Comparison of ENCODE assay signal across 8 cellular contexts in genomic region chr15:76057332-76058000, GRCh38. TPM values are rescaled to one million over a fixed set of nuclear protein-coding genes. Genes with fewer than 3 reads are reported as not detected.
DNase-seq lines count a peak whose midpoint lies in the region; ATAC-seq and TF ChIP-seq lines count a peak whose summit lies in the region.

No MANE protein-coding gene starts in this region.

- no peak overlapping the region for H3K4me2 ChIP-seq in neural progenitor cell

- H3K9me3 ChIP-seq in neural progenitor cell (ENCODE audit: low read depth): no peaks in the 10 kb centered on the region

- peaks cover 21% of the 10 kb centered on the region for H3F3A ChIP-seq in neural progenitor cell (ENCODE audit: low read depth)

- H3K9me3 Mint-ChIP-seq in WTC11 (no peaks in the 10 kb centered on the region), neural progenitor cell (no peaks in the 10 kb centered on the region)

- TF ChIP-seq CTCF in LNCAP (IDR thresholded peaks at IDR 0.05) (peak; percentile 73), WTC11 (IDR thresholded peaks at IDR 0.05) (peak; percentile 59), neural progenitor cell (IDR thresholded peaks at IDR 0.05) (peak; percentile 92)

- ATAC-seq in GM21447 (IDR thresholded peaks at IDR 0.05; ENCODE audit: unreplicated experiment) (peak; percentile 37), WTC11 (no peak)

- H3K36me3 ChIP-seq in neural progenitor cell: no peaks in the 10 kb centered on the region

- peaks cover 44% of the 10 kb centered on the region for H3K27me3 ChIP-seq in neural progenitor cell

- peak overlapping the region; percentile 35 for H3K4me3 Mint-ChIP-seq in WTC11
- H3K4me3 Mint-ChIP-seq in neural progenitor cell: no peak overlapping the region

- H3K36me3 Mint-ChIP-seq in WTC11 (no peaks in the 10 kb centered on the region), neural progenitor cell (no peaks in the 10 kb centered on the region)

- H3K4me1 ChIP-seq in neural progenitor cell: peaks cover 9% of the 10 kb centered on the region

- no peak overlapping the region for H3K27ac ChIP-seq in neural progenitor cell

- H2AFZ ChIP-seq in neural progenitor cell (replicated peaks): peak overlapping the region; percentile 64

- H3K4me1 Mint-ChIP-seq in WTC11 (peaks cover 39% of the 10 kb centered on the region), neural progenitor cell (peaks cover 5% of the 10 kb centered on the region)

- no peak overlapping the region for H3K9ac ChIP-seq in neural progenitor cell

- H3K79me2 ChIP-seq in neural progenitor cell (ENCODE audit: low read depth): no peaks in the 10 kb centered on the region

- peaks cover 16% of the 10 kb centered on the region for H3K27me3 Mint-ChIP-seq in WTC11 (ENCODE audit: low read depth)
- H3K27me3 Mint-ChIP-seq in neural progenitor cell (ENCODE audit: insufficient read depth, low read depth): peaks cover 7% of the 10 kb centered on the region

- H3K27ac Mint-ChIP-seq in WTC11: no peak overlapping the region
- no peak overlapping the region for H3K27ac Mint-ChIP-seq in neural progenitor cell

- CTCF ChIA-PET in WTC11 (lab: Charles Lee): interaction anchor here (0.7 to 8.9 kb wide), 12 partner anchors 9 to 273 kb away, joined by 3 to 250 read pairs (median 5); no protein-coding TSS in a partner anchor

- H4K20me1 ChIP-seq in neural progenitor cell (ENCODE audit: low read depth): no peaks in the 10 kb centered on the region

- POLR2A ChIA-PET in WTC11 (lab: Charles Lee): no interaction called here

- H3K4me3 ChIP-seq in neural progenitor cell: no peak overlapping the region

- DNase-seq in NCI-H2081 (lab: John Stamatoyannopoulos, UW) (peak; percentile 20 to 41), NCI-H2081 treated with DMSO at 0.1 percent for 48 hours (lab: John Stamatoyannopoulos, UW) (no peak), WTC11 (ENCODE audit: low spot score) (peak; percentile 26), epidermal melanocyte (ENCODE audit: insufficient read length, low spot score) (peak; percentile 69), neural progenitor cell (ENCODE audit: low spot score) (peak; percentile 63), hippocampal formation (lab: John Stamatoyannopoulos, UW) (no peak)

TF ChIP-seq in WTC11, 78 proteins besides CTCF, POLR2A, EP300 and RAD21:
- no peak for TF ChIP-seq TCF7 (CRISPR knock-in tag; IDR thresholded peaks at IDR 0.05; ENCODE audit: low read depth)
- TF ChIP-seq FOXP4 (CRISPR knock-in tag; IDR thresholded peaks at IDR 0.05): no peak
- no peak for TF ChIP-seq ERG (CRISPR knock-in tag; IDR thresholded peaks at IDR 0.05)

RNA-seq across cellular contexts. Expression of gene TMEM266, which starts 2.3 kb away (rescaled TPM):
- total RNA-seq in WTC11 (2021) (5.6 to 8.6 TPM (median 6.2 TPM) in 3 replicates), neural progenitor cell (ENCODE audit: low replicate concordance) (0.43 and 1.1 TPM in 2 replicates)

RNA-seq across cellular contexts. Expression of gene NRG4, which starts 45.2 kb away (rescaled TPM):
- total RNA-seq in WTC11 (2021): 0.18 to 0.55 TPM in 2 of 3 replicates, not detected in the other
- total RNA-seq in neural progenitor cell (ENCODE audit: low replicate concordance): 0.06 and 0.36 TPM in 2 replicates

Comparison
In these comparisons a context has a peak if more than half of its experiments do, and no peak if none do; other contexts are left out.
1. DNase-seq: peak in NCI-H2081 (2 of 2), WTC11 (single experiment), epidermal melanocyte (single experiment) and neural progenitor cell (single experiment); none in NCI-H2081 treated with DMSO at 0.1 percent for 48 hours (single experiment) and hippocampal formation (0 of 2).
2. Peak in every context shown above with its lines, with median percentiles within 50 percentile points of each other: CTCF ChIP-seq.